ENCODE assay signal across 15 cellular contexts in the genomic region with DNA sequence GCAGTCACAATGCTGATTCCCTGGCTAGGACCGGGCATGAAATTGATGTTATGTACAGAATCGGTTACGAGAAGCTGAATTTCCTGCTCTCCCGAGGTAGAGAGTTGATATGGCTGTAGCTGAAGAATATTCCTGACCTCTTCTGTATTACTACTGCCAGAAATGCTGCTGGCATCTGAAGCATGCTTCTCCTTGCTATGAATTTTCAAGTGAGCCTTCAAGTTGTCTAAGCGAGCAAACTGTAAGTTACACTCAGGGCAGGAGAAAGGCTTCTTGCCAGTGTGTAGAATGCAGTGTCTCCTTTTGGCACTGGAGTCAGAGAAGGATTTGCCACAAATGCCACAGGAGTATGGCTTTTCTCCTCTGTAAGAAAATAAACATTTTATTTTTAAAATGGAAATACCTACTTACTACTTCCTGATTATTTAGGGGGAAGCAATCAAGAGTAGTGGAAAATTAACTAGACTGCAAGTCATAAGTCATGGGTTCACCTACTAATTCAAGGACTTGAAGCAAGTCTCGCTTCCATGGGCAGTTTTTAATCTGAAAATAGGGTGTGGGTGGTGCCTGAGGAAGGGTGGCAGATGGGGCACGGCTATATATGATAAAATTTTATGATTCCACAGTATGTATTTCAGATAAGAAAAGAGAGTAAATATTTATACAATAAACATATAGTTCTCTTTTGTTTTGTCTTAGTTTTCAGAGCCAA. TPM values are rescaled to one million over a fixed set of nuclear protein-coding genes. Genes with fewer than 3 reads are reported as not detected.
DNase-seq lines count a peak whose midpoint lies in the region; TF ChIP-seq lines count a peak whose summit lies in the region.
"Had no signal": no experiment of that assay in that cellular context is flagged by ENCODE, and none has a peak within 500 bp of the region (broad histone marks: within the 10 kb centered on the region; RNA-seq: fewer than 3 reads in every experiment).

No MANE protein-coding gene starts in this region.

- no peaks in the 10 kb centered on the region for H3K27me3 Mint-ChIP-seq in nephron (ENCODE audit: low read depth)

- no peaks in the 10 kb centered on the region for H3K9me3 Mint-ChIP-seq in nephron
- H3K9me3 Mint-ChIP-seq: endodermal cell had no signal

- peaks cover 4% of the 10 kb centered on the region for H3K4me1 ChIP-seq in cardiac muscle cell (ENCODE audit: low read depth)
- H3K4me1 ChIP-seq in right atrium auricular region, result peaks cover 0 to 7% of the 10 kb centered on the region in 2 donors
- H3K4me1 ChIP-seq in duodenal mucosa (ENCODE audit: control insufficient read depth in 1 of 2, insufficient read depth in 2 of 2, low read length in 2 of 2), result peaks cover 0 to 21% of the 10 kb centered on the region in 2 donors

- peak in 1 of 2 donors; percentile 20 for DNase-seq in cardiac muscle cell (ENCODE audit: low read depth in 1 of 2, low spot score in 1 of 2)
- no peak for DNase-seq in right atrium auricular region (ENCODE audit: low spot score)
- DNase-seq in GM03348 (ENCODE audit: low spot score), result no peak
- DNase-seq in stimulated activated naive CD4-positive, alpha-beta T cell treated with Interleukin-2 at 50 U/mL for 16 hours (lab: John Stamatoyannopoulos, UW), result no peak
- no peak for DNase-seq in MG63
- no peak for DNase-seq in NCI-H1105 (lab: John Stamatoyannopoulos, UW)
- DNase-seq: cerebellar nuclear complex; endodermal cell; GM23248; kidney glomerular epithelial cell; NCI-H1694; stimulated activated naive CD4-positive, alpha-beta T cell; SW 1271 had no signal

- no peak overlapping the region for H3K9ac ChIP-seq in duodenal mucosa (ENCODE audit: low read depth in 1 of 2, low read length in 2 of 2)
- H3K9ac ChIP-seq: GM23248 had no signal

- peaks cover 73% of the 10 kb centered on the region for H3K36me3 Mint-ChIP-seq in nephron (ENCODE audit: low read depth)

- H3K27me3 ChIP-seq in cardiac muscle cell (no peaks in the 10 kb centered on the region), right atrium auricular region (no peaks in the 10 kb centered on the region), duodenal mucosa (ENCODE audit: control insufficient read depth in 1 of 2, insufficient read depth in 2 of 2, low read length in 2 of 2) (no peaks in the 10 kb centered on the region), MG63 (no peaks in the 10 kb centered on the region)

- H3K27ac Mint-ChIP-seq in nephron, result peak overlapping the region; percentile 38 to 94 (median 48)
- H3K27ac Mint-ChIP-seq: endodermal cell had no signal

- H3K9me3 ChIP-seq in cardiac muscle cell (ENCODE audit: low read depth) (no peaks in the 10 kb centered on the region), right atrium auricular region (no peaks in the 10 kb centered on the region), duodenal mucosa (ENCODE audit: control insufficient read depth in 1 of 2, low read length in 2 of 2) (no peaks in the 10 kb centered on the region), MG63 (no peaks in the 10 kb centered on the region)

- TF ChIP-seq CTCF in cardiac muscle cell (IDR thresholded peaks at IDR 0.05; ENCODE audit: low read depth, low read length) (no peak), right atrium auricular region (IDR thresholded peaks at IDR 0.05) (no peak), nephron (IDR thresholded peaks at IDR 0.05; ENCODE audit: unreplicated experiment in 3 of 3) (no peak)

- no peaks in the 10 kb centered on the region for H3K4me1 Mint-ChIP-seq in nephron
- H3K4me1 Mint-ChIP-seq: endodermal cell had no signal

- no peak overlapping the region for H3K4me3 Mint-ChIP-seq in nephron
- H3K4me3 Mint-ChIP-seq: endodermal cell had no signal

- H3K36me3 ChIP-seq in cardiac muscle cell, result peaks cover 21% of the 10 kb centered on the region
- H3K36me3 ChIP-seq in right atrium auricular region, result peaks cover 55% of the 10 kb centered on the region
- peaks cover 23 to 58% of the 10 kb centered on the region in 2 donors for H3K36me3 ChIP-seq in duodenal mucosa (ENCODE audit: control insufficient read depth in 1 of 2, insufficient read depth in 2 of 2, low read length in 2 of 2)
- peaks cover 84% of the 10 kb centered on the region for H3K36me3 ChIP-seq in MG63

- H3K4me3 ChIP-seq in cardiac muscle cell (no peak overlapping the region), right atrium auricular region (no peak overlapping the region), duodenal mucosa (ENCODE audit: low read depth in 1 of 2, low read length in 2 of 2) (no peak overlapping the region), MG63 (no peak overlapping the region)
- H3K4me3 ChIP-seq: GM23248 had no signal

- H3K27ac ChIP-seq in cardiac muscle cell (peak overlapping the region; percentile 48), right atrium auricular region (peak overlapping the region in 1 of 2 donors; percentile 48), duodenal mucosa (ENCODE audit: low read depth, low read length) (peak overlapping the region; percentile 34)
- H3K27ac ChIP-seq: GM23248 had no signal

RNA-seq across cellular contexts. Expression of gene MICAL1, which starts 10.8 kb away (rescaled TPM):
- 10.3 and 19.6 TPM in 2 replicates for total RNA-seq in cardiac muscle cell
- 6.8 and 8.6 TPM in 2 replicates for polyA plus RNA-seq in cardiac muscle cell
- 10 to 100 TPM in 1 of 2 donors, 1 to 10 TPM in 1; 4.5 to 11.6 TPM for total RNA-seq in right atrium auricular region
- 11.1 and 21.2 TPM in 2 replicates for total RNA-seq in MG63 (2014; rRNA removed; shearing (Covaris generic); ENCODE audit: low replicate concordance)

RNA-seq across cellular contexts. Expression of gene ZBTB24, which starts 16.7 kb away (rescaled TPM):
- total RNA-seq in cardiac muscle cell (4.3 and 5.3 TPM in 2 replicates), right atrium auricular region (1 to 10 TPM; 3.7 to 4.5 TPM)
- polyA plus RNA-seq in cardiac muscle cell, result 2.6 and 4.0 TPM in 2 replicates
- total RNA-seq in MG63 (2014; rRNA removed; shearing (Covaris generic); ENCODE audit: low replicate concordance), result 6.0 and 9.8 TPM in 2 replicates

RNA-seq across cellular contexts. Expression of gene SMPD2, which starts 25.8 kb away (rescaled TPM):
- total RNA-seq in cardiac muscle cell (7.0 and 12.5 TPM in 2 replicates), right atrium auricular region (1 to 10 TPM; 5.5 TPM)
- polyA plus RNA-seq in cardiac muscle cell, result 11.1 and 14.3 TPM in 2 replicates
- 9.3 and 13.4 TPM in 2 replicates for total RNA-seq in MG63 (2014; rRNA removed; shearing (Covaris generic); ENCODE audit: low replicate concordance)

RNA-seq across cellular contexts. Expression of gene PPIL6, which starts 25.9 kb away (rescaled TPM):
- 4.1 and 7.3 TPM in 2 replicates for total RNA-seq in cardiac muscle cell
- polyA plus RNA-seq in cardiac muscle cell, result 8.7 and 14.7 TPM in 2 replicates
- total RNA-seq in right atrium auricular region, result 1 to 10 TPM; 6.9 to 9.1 TPM
- 8.8 TPM in 1 of 2 replicates, not detected in the other for total RNA-seq in MG63 (2014; rRNA removed; shearing (Covaris generic); ENCODE audit: low replicate concordance)
